ENCODE assay signal across 8 cellular contexts in the genomic region with DNA sequence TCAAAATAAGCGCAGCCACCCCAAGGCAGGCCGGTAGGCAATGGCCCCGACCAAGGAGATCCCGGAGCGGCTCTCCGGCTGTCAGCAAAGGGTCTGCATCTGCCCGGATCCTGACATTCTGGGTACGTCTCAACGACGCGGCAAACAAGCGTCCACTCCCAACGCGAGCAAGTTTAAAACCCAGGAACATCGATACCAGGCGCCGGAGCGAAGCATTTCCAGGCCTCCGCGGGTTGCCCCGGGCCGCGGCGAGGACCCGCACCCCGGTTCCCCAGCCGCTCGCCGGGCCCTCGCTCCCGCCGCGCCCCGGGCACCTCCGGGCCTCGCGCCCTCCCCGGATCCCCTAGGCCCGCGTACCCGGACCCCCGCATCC. TPM values are rescaled to one million over a fixed set of nuclear protein-coding genes. Genes with fewer than 3 reads are reported as not detected.
DNase-seq lines count a peak whose midpoint lies in the region; ATAC-seq lines count a peak whose summit lies in the region.

No MANE protein-coding gene starts in this region.

- no peaks in the 10 kb centered on the region for H3K9me3 Mint-ChIP-seq in naive thymus-derived CD8-positive, alpha-beta T cell

- no peaks in the 10 kb centered on the region for H3K4me1 ChIP-seq in aorta (ENCODE audit: control insufficient read depth in 1 of 2, insufficient read depth in 2 of 2, low read length in 2 of 2)

- intact Hi-C loops in aorta (cut with DNase I): no loop called here

- peak overlapping the region; percentile 88 to 97 (median 96) for H3K27ac Mint-ChIP-seq in naive thymus-derived CD8-positive, alpha-beta T cell

- peak overlapping the region; percentile 91 to 97 for H3K27ac ChIP-seq in aorta (ENCODE audit: low read depth in 1 of 2, low read length in 2 of 2)

- no peaks in the 10 kb centered on the region for H3K36me3 ChIP-seq in aorta (ENCODE audit: control insufficient read depth in 1 of 2, insufficient read depth in 2 of 2, low read length in 1 of 2)

- 0 to 1% methylated on average over 40 to 42 of the region's 42 CpGs for WGBS in aorta, 2 donors

- peak; percentile 40 for ATAC-seq in HG02852 (IDR thresholded peaks at IDR 0.05; ENCODE audit: unreplicated experiment)
- ATAC-seq in naive thymus-derived CD8-positive, alpha-beta T cell: peak; percentile 52 to 53
- peak; percentile 10 for ATAC-seq in aorta (ENCODE audit: low FRiP score)

- peak in 2 of 3 donors; percentile 14 to 15 for DNase-seq in stimulated activated CD4-positive, alpha-beta T cell treated with anti-CD3 and anti-CD28 coated beads, Interleukin-12 subunit alpha, Interleukin-12 subunit beta, amount 100 ng/mL, for 48 hours (ENCODE audit: low read depth in 2 of 3, low spot score in 1 of 3)
- DNase-seq in stimulated activated CD4-positive, alpha-beta T cell treated with anti-CD3 and anti-CD28 coated beads, Interleukin-1b, Interleukin-23, amount 100 ng/mL, for 48 hours: no peak
- DNase-seq in NCI-H526 treated with DMSO at 0.1 percent for 48 hours (lab: John Stamatoyannopoulos, UW) (peak; percentile 24), fibroblast of peridontal ligament (ENCODE audit: extremely low read depth) (peak; percentile 48), aorta (peak in 1 of 2 donors; percentile 76)
- DNase-seq in activated T-helper 1 cell treated with anti-CD3 and anti-CD28 coated beads, Interleukin-2, amount 50 U/mL, for 16 hours (ENCODE audit: low read depth in 1 of 2, low spot score in 1 of 2): peak; percentile 1 to 10
- peak in 9 of 10 donors; percentile 1 to 30 (median 28) for DNase-seq in naive thymus-derived CD8-positive, alpha-beta T cell

- peak overlapping the region; percentile 85 to 97 (median 95) for H3K4me3 Mint-ChIP-seq in naive thymus-derived CD8-positive, alpha-beta T cell

- H3K9me3 ChIP-seq in aorta (ENCODE audit: control insufficient read depth, low read length): no peaks in the 10 kb centered on the region

- no peaks in the 10 kb centered on the region for H3K27me3 ChIP-seq in aorta (ENCODE audit: control insufficient read depth in 1 of 2, insufficient read depth in 2 of 2, low read length in 1 of 2)

- H3K36me3 Mint-ChIP-seq in naive thymus-derived CD8-positive, alpha-beta T cell: peaks cover 0 to 5% (median 0%) of the 10 kb centered on the region in 3 donors

- no peaks in the 10 kb centered on the region for H3K27me3 Mint-ChIP-seq in naive thymus-derived CD8-positive, alpha-beta T cell

- POLR2A ChIA-PET in naive thymus-derived CD8-positive, alpha-beta T cell (lab: Charles Lee): no interaction called here

- peaks cover 19 to 55% (median 42%) of the 10 kb centered on the region in 4 donors for H3K4me1 Mint-ChIP-seq in naive thymus-derived CD8-positive, alpha-beta T cell

- peak overlapping the region; percentile 96 to 99 for H3K4me3 ChIP-seq in aorta (ENCODE audit: low read length in 2 of 2)

RNA-seq across cellular contexts. Expression of a gene that starts 0.5 kb away (rescaled TPM):
- total RNA-seq in naive thymus-derived CD8-positive, alpha-beta T cell: 10 to 100 TPM; 27.9 to 34.0 TPM
- polyA plus RNA-seq in naive thymus-derived CD8-positive, alpha-beta T cell: 10 to 100 TPM; 20.1 to 34.2 (median 21.8) TPM
- total RNA-seq in aorta: 10 to 100 TPM; 38.0 to 46.7 TPM
- polyA plus RNA-seq in aorta: 10 to 100 TPM in 1 of 2 donors, 1 to 10 TPM in 1; 9.1 to 24.2 TPM

RNA-seq across cellular contexts. Expression of a gene that starts 20.3 kb away (rescaled TPM):
- total RNA-seq in naive thymus-derived CD8-positive, alpha-beta T cell: 1 to 10 TPM; 6.7 to 7.0 TPM
- 10 to 100 TPM in 2 of 3 donors, 1 to 10 TPM in 1; 9.3 to 17.6 (median 10.8) TPM for polyA plus RNA-seq in naive thymus-derived CD8-positive, alpha-beta T cell
- total RNA-seq in aorta: 10 to 100 TPM; 21.6 to 21.8 TPM
- polyA plus RNA-seq in aorta: 10 to 100 TPM; 20.0 to 40.1 TPM

RNA-seq across cellular contexts. Expression of a gene that starts 36.6 kb away (rescaled TPM):
- total RNA-seq in naive thymus-derived CD8-positive, alpha-beta T cell: 10 to 100 TPM; 58.0 to 64.6 TPM
- 100 to 1,000 TPM; 133 to 152 (median 142) TPM for polyA plus RNA-seq in naive thymus-derived CD8-positive, alpha-beta T cell
- total RNA-seq in aorta: 10 to 100 TPM; 53.6 to 55.4 TPM
- polyA plus RNA-seq in aorta: 100 to 1,000 TPM; 112 TPM
